ENCODE assay signal across 24 cellular contexts in genomic region chr10:101358706-101359300, GRCh38. TPM values are rescaled to one million over a fixed set of nuclear protein-coding genes. Genes with fewer than 3 reads are reported as not detected.
DNase-seq lines count a peak whose midpoint lies in the region; ATAC-seq, FAIRE-seq and TF ChIP-seq lines count a peak whose summit lies in the region.
"Had no signal": no experiment of that assay in that cellular context is flagged by ENCODE, and none has a peak within 500 bp of the region (broad histone marks: within the 10 kb centered on the region; RNA-seq: fewer than 3 reads in every experiment).

No MANE protein-coding gene starts in this region.

- H3K27ac Mint-ChIP-seq in endothelial cell (ENCODE audit: unreplicated experiment), result no peak overlapping the region
- H3K27ac Mint-ChIP-seq: activated CD4-positive, alpha-beta T cell treated with anti-CD3 and anti-CD28 coated beads, Interleukin-2, amount 10 ng/mL, durations not matched to agents 7 days and 5 days; nephron; T-helper 17 cell had no signal

- no peak for FAIRE-seq in A549 (lab: Jason Lieb, UNC)

- TF ChIP-seq EP300 in A549 (IDR thresholded peaks at IDR 0.05), result no peak

- H3K9me3 Mint-ChIP-seq in endothelial cell (ENCODE audit: unreplicated experiment), result no peaks in the 10 kb centered on the region
- H3K9me3 Mint-ChIP-seq: activated CD4-positive, alpha-beta T cell treated with anti-CD3 and anti-CD28 coated beads, Interleukin-2, amount 10 ng/mL, durations not matched to agents 7 days and 5 days; nephron had no signal

- no peaks in the 10 kb centered on the region for H3K27me3 ChIP-seq in brain microvascular endothelial cell (replicated peaks)
- H3K27me3 ChIP-seq: suprapubic skin had no signal

- H3K36me3 Mint-ChIP-seq in endothelial cell (ENCODE audit: low read depth, unreplicated experiment), result no peaks in the 10 kb centered on the region

- no peak for DNase-seq in A549 (ENCODE audit: low read depth in 1 of 2, low spot score in 1 of 2)
- peak; percentile 67 for DNase-seq in H4 (ENCODE audit: low spot score)
- peak; percentile 18 for DNase-seq in brain microvascular endothelial cell
- DNase-seq in hepatic stellate cell (ENCODE audit: low spot score), result peak; percentile 54
- DNase-seq in activated CD4-positive, alpha-beta T cell treated with anti-CD3 and anti-CD28 coated beads, Interleukin-2, amount 50 U/mL, for 48 hours, result no peak
- no peak for DNase-seq in endothelial cell (ENCODE audit: low spot score)
- no peak for DNase-seq in NCI-H146 treated with DMSO at 0.1 percent for 48 hours (lab: John Stamatoyannopoulos, UW; ENCODE audit: unreplicated experiment)
- DNase-seq: activated CD4-positive, alpha-beta T cell treated with anti-CD3 and anti-CD28 coated beads, Interleukin-2, amount 10 ng/mL, durations not matched to agents 7 days and 5 days; activated CD8-positive, alpha-beta memory T cell treated with anti-CD3 and anti-CD28 coated beads, Interleukin-2, amount 50 U/mL, for 48 hours; activated effector memory CD4-positive, alpha-beta T cell treated with Interleukin-2 at 50 U/mL for 16 hours; CD4-positive, alpha-beta memory T cell; cerebellar nuclear complex; DMS79; foreskin melanocyte; left cardiac atrium; NCI-H1417; NCI-H2171; NCI-H69; SHP77 treated with DMSO at 0.1 percent for 48 hours; stimulated activated CD4-positive, alpha-beta T cell treated with anti-CD3 and anti-CD28 coated beads, Interleukin-12 subunit alpha, Interleukin-12 subunit beta, amount 100 ng/mL, for 4 hours; T-helper 17 cell had no signal

- H3K4me3 Mint-ChIP-seq in endothelial cell (ENCODE audit: unreplicated experiment), result no peak overlapping the region
- H3K4me3 Mint-ChIP-seq: activated CD4-positive, alpha-beta T cell treated with anti-CD3 and anti-CD28 coated beads, Interleukin-2, amount 10 ng/mL, durations not matched to agents 7 days and 5 days; CD4-positive, alpha-beta memory T cell; nephron; T-helper 17 cell had no signal

- ATAC-seq in A549 (no peak), HG03442 (IDR thresholded peaks at IDR 0.05; ENCODE audit: unreplicated experiment) (no peak)
- ATAC-seq: left cardiac atrium, T-helper 17 cell had no signal

- 46% methylated on average over 5 of the region's 5 CpGs for WGBS in A549 (ENCODE audit: missing lambda C conversion rate)

- H3K27ac ChIP-seq in A549, result no peak overlapping the region
- H3K27ac ChIP-seq in brain microvascular endothelial cell, result no peak overlapping the region
- H3K27ac ChIP-seq: suprapubic skin had no signal

- H3K4me2 ChIP-seq in A549, result 0 out of 3 replicates have a peak overlapping the region, but pooled peaks have one; percentile 6

- TF ChIP-seq POLR2A in A549 (IDR thresholded peaks at IDR 0.05; ENCODE audit: low read length), result no peak

- peaks cover 1% of the 10 kb centered on the region for H3K27me3 Mint-ChIP-seq in endothelial cell (ENCODE audit: unreplicated experiment)
- H3K27me3 Mint-ChIP-seq: activated CD4-positive, alpha-beta T cell treated with anti-CD3 and anti-CD28 coated beads, Interleukin-2, amount 10 ng/mL, durations not matched to agents 7 days and 5 days; T-helper 17 cell had no signal

- in situ Hi-C loops in brain microvascular endothelial cell (cut with HindIII; ENCODE audit: low pct_ligation_motif_present, low sequenced_read_pairs), result no loop called here

- H3K9me3 ChIP-seq in A549, result no peaks in the 10 kb centered on the region
- H3K9me3 ChIP-seq: suprapubic skin had no signal

- no peaks in the 10 kb centered on the region for H3K36me3 ChIP-seq in brain microvascular endothelial cell (replicated peaks)
- H3K36me3 ChIP-seq: suprapubic skin had no signal

- peaks cover 9% of the 10 kb centered on the region for H3K4me1 Mint-ChIP-seq in endothelial cell (ENCODE audit: unreplicated experiment)

- POLR2A ChIA-PET in A549 (lab: Yijun Ruan, JAX), result no interaction called here

- no peak for TF ChIP-seq RAD21 in A549 (conservative IDR thresholded peaks at IDR 0.05 in 1 of 2, IDR thresholded peaks at IDR 0.05 in 1 of 2)

- no peak overlapping the region for H3K4me3 ChIP-seq in A549
- H3K4me3 ChIP-seq in brain microvascular endothelial cell (ENCODE audit: low read depth, low read length), result no peak overlapping the region
- H3K4me3 ChIP-seq: suprapubic skin had no signal

- peaks cover 17% of the 10 kb centered on the region; the same call in 2 of the 3 replicates for H3K4me1 ChIP-seq in A549

- TF ChIP-seq CTCF in A549 (IDR thresholded peaks at IDR 0.05) (no peak), brain microvascular endothelial cell (IDR thresholded peaks at IDR 0.05; ENCODE audit: low read depth, low read length, missing control alignments) (no peak), endothelial cell (IDR thresholded peaks at IDR 0.05; ENCODE audit: unreplicated experiment) (no peak)

- CTCF ChIA-PET in A549 (lab: Yijun Ruan, JAX), result interaction anchor here (1.1 to 1.9 kb wide), 2 partner anchors 13 to 145 kb away, joined by 3 to 9 read pairs; no protein-coding TSS in a partner anchor

TF ChIP-seq in A549, 52 proteins besides CTCF, POLR2A, EP300 and RAD21:
- TF ChIP-seq KDM1A (IDR thresholded peaks at IDR 0.05; ENCODE audit: low read depth) (no peak), NR3C1 (IDR thresholded peaks at IDR 0.05) (no peak), HEYL (CRISPR knock-in tag; IDR thresholded peaks at IDR 0.05) (no peak), ATOH8 (CRISPR knock-in tag; IDR thresholded peaks at IDR 0.05; ENCODE audit: low read depth) (no peak), JUNB (IDR thresholded peaks at IDR 0.05) (no peak), FOSB (CRISPR knock-in tag; IDR thresholded peaks at IDR 0.05) (no peak), GATA3 (IDR thresholded peaks at IDR 0.05; ENCODE audit: borderline replicate concordance) (no peak), PHF8 (IDR thresholded peaks at IDR 0.05; ENCODE audit: borderline replicate concordance, low read depth) (no peak), HOXB5 (CRISPR knock-in tag; IDR thresholded peaks at IDR 0.05) (no peak), ZC3H11A (IDR thresholded peaks at IDR 0.05) (no peak), JUN (IDR thresholded peaks at IDR 0.05) (no peak), CEBPB (IDR thresholded peaks at IDR 0.05) (no peak), REST (IDR thresholded peaks at IDR 0.05) (no peak), RCOR1 (IDR thresholded peaks at IDR 0.05; ENCODE audit: low read depth, low read length) (no peak), HMGXB4 (CRISPR knock-in tag; IDR thresholded peaks at IDR 0.05; ENCODE audit: borderline replicate concordance) (no peak)

RNA-seq across cellular contexts. Expression of gene BTRC, which starts 4.8 kb away (rescaled TPM):
- polyA plus RNA-seq in A549 (2011; rRNA removed) (15.6 and 23.1 TPM in 2 replicates), A549 (2017; fragmentation: RNase III; extraction: RNeasy Plus Mini Kit Qiagen cat#74134 plus additional on column Dnase treatment) (7.4 to 8.0 TPM (median 7.8 TPM) in 3 replicates)
- 3.7 and 4.1 TPM in 2 replicates for polyA plus RNA-seq in A549 (2012; cell fraction: cytosol; rRNA removed)
- polyA plus RNA-seq in A549 (2012; cell fraction: nucleus; rRNA removed), result 4.4 and 6.8 TPM in 2 replicates
- polyA minus RNA-seq in A549 (2011; rRNA and poly(A)+ RNA removed), result 17.9 and 21.4 TPM in 2 replicates
- total RNA-seq in H4 (2014; rRNA removed; shearing (Covaris generic)), result 9.2 and 9.3 TPM in 2 replicates
- 27.5 TPM for total RNA-seq in endothelial cell (ENCODE audit: unreplicated experiment)

Comparison
In these comparisons a context has a peak if more than half of its experiments do, and no peak if none do; other contexts are left out.
1. DNase-seq: peak in H4 (single experiment), brain microvascular endothelial cell (single experiment) and hepatic stellate cell (single experiment); none in A549 (0 of 2), activated CD4-positive, alpha-beta T cell treated with anti-CD3 and anti-CD28 coated beads, Interleukin-2, amount 50 U/mL, for 48 hours (0 of 2), endothelial cell (single experiment) and NCI-H146 treated with DMSO at 0.1 percent for 48 hours (single experiment).